Comparison of ENCODE assay signal across 8 cellular contexts in genomic region chr10:45000138-45000763, GRCh38. TPM values are rescaled to one million over a fixed set of nuclear protein-coding genes. Genes with fewer than 3 reads are reported as not detected.
DNase-seq lines count a peak whose midpoint lies in the region; ATAC-seq and TF ChIP-seq lines count a peak whose summit lies in the region.

No MANE protein-coding gene starts in this region.

- H3K27ac ChIP-seq in coronary artery: peak overlapping the region; percentile 85 to 98
- H3K27ac ChIP-seq in urinary bladder (ENCODE audit: low read depth): peak overlapping the region; percentile 91

- no peak for TF ChIP-seq CTCF in GM06990 (IDR thresholded peaks at IDR 0.05; ENCODE audit: insufficient read depth, low read length, poor library complexity, severe bottlenecking)
- no peak for TF ChIP-seq CTCF in coronary artery (IDR thresholded peaks at IDR 0.05)
- TF ChIP-seq CTCF in GM10266 (IDR thresholded peaks at IDR 0.05; ENCODE audit: control insufficient read depth, insufficient read depth, low read depth, missing control alignments): no peak

- H3K4me3 ChIP-seq in GM06990 (replicated peaks; ENCODE audit: low read depth, low read length) (peak overlapping the region; percentile 85), coronary artery (peak overlapping the region; percentile 78), urinary bladder (ENCODE audit: low read depth, low read length) (peak overlapping the region; percentile 67)

- H3K36me3 ChIP-seq in GM06990 (ENCODE audit: control insufficient read depth, insufficient read depth, low read length) (no peaks in the 10 kb centered on the region), urinary bladder (ENCODE audit: insufficient read depth) (no peaks in the 10 kb centered on the region)

- H3K4me1 ChIP-seq in urinary bladder (ENCODE audit: insufficient read depth): no peaks in the 10 kb centered on the region

- 46% methylated on average over 12 of the region's 12 CpGs for WGBS in urinary bladder

- ATAC-seq in HG03460 (IDR thresholded peaks at IDR 0.05; ENCODE audit: unreplicated experiment) (no peak), HG03039 (IDR thresholded peaks at IDR 0.05; ENCODE audit: unreplicated experiment) (no peak)

- no peak for DNase-seq in GM06990 (ENCODE audit: extremely low read depth, insufficient read length)
- DNase-seq in NCI-H146 (lab: John Stamatoyannopoulos, UW): peak; percentile 28
- peak; percentile 91 for DNase-seq in coronary artery (ENCODE audit: low spot score)
- DNase-seq in mesenteric fat pad (ENCODE audit: low spot score): peak; percentile 90
- DNase-seq in GM10266 (ENCODE audit: extremely low spot score): no peak

- H3K27me3 ChIP-seq in GM06990 (replicated peaks; ENCODE audit: control insufficient read depth, insufficient read depth, low read length): no peaks in the 10 kb centered on the region

RNA-seq across cellular contexts. Expression of gene ZNF22, which starts 0.5 kb away (rescaled TPM):
- total RNA-seq in mesenteric fat pad: 50.3 TPM
- 44.4 TPM for total RNA-seq in urinary bladder
- polyA plus RNA-seq in urinary bladder: 17.1 TPM

RNA-seq across cellular contexts. Expression of gene DEPP1, which starts 21.6 kb away (rescaled TPM):
- total RNA-seq in mesenteric fat pad (566 TPM), urinary bladder (15.5 TPM)
- 51.6 TPM for polyA plus RNA-seq in urinary bladder

RNA-seq across cellular contexts. Expression of gene RASSF4, which starts 40.6 kb away (rescaled TPM):
- total RNA-seq in mesenteric fat pad (122 TPM), urinary bladder (12.2 TPM)
- 55.1 TPM for polyA plus RNA-seq in urinary bladder

Comparison
In these comparisons a context has a peak if more than half of its experiments do, and no peak if none do; other contexts are left out.
1. DNase-seq: peak in NCI-H146 (single experiment), coronary artery (single experiment) and mesenteric fat pad (single experiment); none in GM06990 (single experiment) and GM10266 (single experiment).
2. RNA of gene DEPP1, which starts 21.6 kb away (total RNA-seq): 566 TPM in mesenteric fat pad (single experiment); 15.5 TPM in urinary bladder (single experiment); every median in the first group is over 10 times any median in the second.
3. Peak in every context shown above with its lines, with median percentiles within 50 percentile points of each other: H3K4me3 ChIP-seq.